Comparison of ENCODE assay signal across 13 cellular contexts in the genomic region with DNA sequence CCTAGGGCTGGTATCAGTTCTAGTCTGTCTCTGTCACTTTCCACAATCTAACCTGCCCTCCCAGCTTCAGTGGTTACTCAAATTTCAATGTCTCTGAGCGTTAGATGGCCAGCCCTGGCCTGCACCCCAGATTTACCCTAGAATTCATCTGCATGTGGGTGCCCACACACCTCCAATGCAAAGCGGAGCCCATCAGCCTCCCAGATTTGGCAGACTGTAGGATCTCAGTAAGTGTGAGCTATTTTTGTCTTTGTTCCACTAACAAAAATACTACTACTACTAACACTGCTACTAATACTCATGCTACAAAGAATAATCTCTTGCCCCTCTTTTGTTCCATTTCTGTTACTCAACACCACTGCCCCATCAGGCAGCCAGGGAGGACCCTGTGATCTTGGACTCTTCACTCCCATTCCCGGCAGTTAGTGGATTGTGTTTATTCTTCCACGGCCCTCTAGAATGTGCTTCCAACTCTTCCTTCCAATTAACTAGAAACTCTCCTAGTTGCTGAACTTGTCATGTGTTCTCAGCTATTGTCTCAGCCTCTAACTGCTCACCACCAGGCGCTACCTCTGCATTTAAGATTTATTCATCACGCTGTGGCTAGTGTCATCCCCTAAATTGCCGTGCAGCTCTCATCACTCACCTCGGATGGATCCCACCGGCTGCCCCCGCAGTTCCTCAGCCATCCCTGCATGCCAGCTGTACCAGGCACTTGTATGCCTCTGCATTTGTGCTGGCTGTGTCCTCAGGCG.
DNase-seq lines count a peak whose midpoint lies in the region; ATAC-seq and TF ChIP-seq lines count a peak whose summit lies in the region.
"Had no signal": no experiment of that assay in that cellular context is flagged by ENCODE, and none has a peak within 500 bp of the region (broad histone marks: within the 10 kb centered on the region; RNA-seq: fewer than 3 reads in every experiment).

No MANE protein-coding gene starts in this region.

- no peak for DNase-seq in activated CD4-positive, alpha-beta T cell treated with anti-CD3 and anti-CD28 coated beads, Interleukin-2, amount 10 ng/mL, durations not matched to agents 7 days and 5 days
- DNase-seq in activated CD4-positive, alpha-beta T cell treated with anti-CD3 and anti-CD28 coated beads, Interleukin-2, amount 50 U/mL, for 1 hour = no peak
- peak in 5 of 61 donors; percentile 10 to 52 (median 25) for DNase-seq in caudate nucleus (lab: John Stamatoyannopoulos, UW)
- DNase-seq in midbrain (lab: John Stamatoyannopoulos, UW) = peak; percentile 46
- no peak for DNase-seq in testis
- no peak for DNase-seq in CD14-positive monocyte (ENCODE audit: low spot score)
- DNase-seq in SKM-1 treated with dmso at 0.1 percent for 144 hours (lab: John Stamatoyannopoulos, UW; ENCODE audit: unreplicated experiment) = no peak
- DNase-seq: NCI-H1092, NCI-H510A treated with DMSO at 0.1 percent for 48 hours had no signal

- H3K36me3 Mint-ChIP-seq in activated CD4-positive, alpha-beta T cell treated with anti-CD3 and anti-CD28 coated beads, Interleukin-2, amount 10 ng/mL, durations not matched to agents 7 days and 5 days (ENCODE audit: low read depth) = peaks cover 83% of the 10 kb centered on the region
- H3K36me3 Mint-ChIP-seq in CD14-positive monocyte = peaks cover 45 to 54% of the 10 kb centered on the region in 2 donors

- H3K27me3 Mint-ChIP-seq in activated CD4-positive, alpha-beta T cell treated with anti-CD3 and anti-CD28 coated beads, Interleukin-2, amount 10 ng/mL, durations not matched to agents 7 days and 5 days = no peaks in the 10 kb centered on the region
- H3K27me3 Mint-ChIP-seq in CD14-positive monocyte (ENCODE audit: low read depth in 3 of 3) = peaks cover 0 to 4% (median 0%) of the 10 kb centered on the region in 3 donors

- intact Hi-C loops in testis (cut with DNase I; ENCODE audit: low total_unique reads) (no loop called here), CD14-positive monocyte (cut with micrococcal nuclease) (no loop called here)

- 77 to 84% methylated on average over 11 of the region's 11 CpGs for WGBS in testis, 2 donors

- H3K4me3 Mint-ChIP-seq in activated CD4-positive, alpha-beta T cell treated with anti-CD3 and anti-CD28 coated beads, Interleukin-2, amount 10 ng/mL, durations not matched to agents 7 days and 5 days = no peak overlapping the region
- H3K4me3 Mint-ChIP-seq in CD14-positive monocyte = no peak overlapping the region

- H3K4me3 ChIP-seq in testis = no peak overlapping the region
- H3K4me3 ChIP-seq: SJSA1 had no signal

- peaks cover 11% of the 10 kb centered on the region for H3K4me1 Mint-ChIP-seq in activated CD4-positive, alpha-beta T cell treated with anti-CD3 and anti-CD28 coated beads, Interleukin-2, amount 10 ng/mL, durations not matched to agents 7 days and 5 days
- H3K4me1 Mint-ChIP-seq in CD14-positive monocyte = peaks cover 13% of the 10 kb centered on the region

- H3K27me3 ChIP-seq in testis = no peaks in the 10 kb centered on the region
- H3K27me3 ChIP-seq: SJSA1 had no signal

- peaks cover 25% of the 10 kb centered on the region for H3K4me1 ChIP-seq in testis

- no peak for ATAC-seq in HG03457 (IDR thresholded peaks at IDR 0.05; ENCODE audit: unreplicated experiment)
- ATAC-seq: activated CD4-positive, CD25-positive, alpha-beta regulatory T cell treated with anti-CD3 and anti-CD28 coated beads, Interleukin-2, amount 50 U/mL, for 24 hours had no signal

- no peak for TF ChIP-seq POLR2A in testis (IDR thresholded peaks at IDR 0.05)

- POLR2A ChIA-PET in activated CD4-positive, alpha-beta T cell treated with anti-CD3 and anti-CD28 coated beads, Interleukin-2, amount 10 ng/mL, durations not matched to agents 7 days and 5 days (lab: Charles Lee) = no interaction called here

- H3K36me3 ChIP-seq in testis (ENCODE audit: low read depth, missing control alignments) = no peaks in the 10 kb centered on the region
- H3K36me3 ChIP-seq: SJSA1 had no signal

- CTCF ChIA-PET in activated CD4-positive, alpha-beta T cell treated with anti-CD3 and anti-CD28 coated beads, Interleukin-2, amount 10 ng/mL, durations not matched to agents 7 days and 5 days (lab: Charles Lee) = interaction anchor here (0.5 to 1.3 kb wide), 4 partner anchors 12 to 41 kb away, joined by 3 to 5 read pairs (median 4); no protein-coding TSS in a partner anchor

- peak overlapping the region; percentile 42 for H3K27ac Mint-ChIP-seq in activated CD4-positive, alpha-beta T cell treated with anti-CD3 and anti-CD28 coated beads, Interleukin-2, amount 10 ng/mL, durations not matched to agents 7 days and 5 days
- H3K27ac Mint-ChIP-seq in CD14-positive monocyte = peak overlapping the region in 3 of 7 donors; percentile 7 to 36 (median 8)

- H3K9me3 Mint-ChIP-seq in activated CD4-positive, alpha-beta T cell treated with anti-CD3 and anti-CD28 coated beads, Interleukin-2, amount 10 ng/mL, durations not matched to agents 7 days and 5 days = no peaks in the 10 kb centered on the region
- H3K9me3 Mint-ChIP-seq in CD14-positive monocyte = peaks cover 0 to 2% (median 0%) of the 10 kb centered on the region in 7 donors

- H3K27ac ChIP-seq in caudate nucleus (ENCODE audit: low read depth, low read length) (peak overlapping the region; percentile 42), testis (peak overlapping the region; percentile 71 to 82)
- H3K27ac ChIP-seq: HL-60, SJSA1 had no signal

- no peaks in the 10 kb centered on the region for H3K9me3 ChIP-seq in testis
- H3K9me3 ChIP-seq: SJSA1 had no signal

- TF ChIP-seq CTCF in testis (IDR thresholded peaks at IDR 0.05) (no peak), CD14-positive monocyte (IDR thresholded peaks at IDR 0.05) (no peak)
